In the genomic region with DNA sequence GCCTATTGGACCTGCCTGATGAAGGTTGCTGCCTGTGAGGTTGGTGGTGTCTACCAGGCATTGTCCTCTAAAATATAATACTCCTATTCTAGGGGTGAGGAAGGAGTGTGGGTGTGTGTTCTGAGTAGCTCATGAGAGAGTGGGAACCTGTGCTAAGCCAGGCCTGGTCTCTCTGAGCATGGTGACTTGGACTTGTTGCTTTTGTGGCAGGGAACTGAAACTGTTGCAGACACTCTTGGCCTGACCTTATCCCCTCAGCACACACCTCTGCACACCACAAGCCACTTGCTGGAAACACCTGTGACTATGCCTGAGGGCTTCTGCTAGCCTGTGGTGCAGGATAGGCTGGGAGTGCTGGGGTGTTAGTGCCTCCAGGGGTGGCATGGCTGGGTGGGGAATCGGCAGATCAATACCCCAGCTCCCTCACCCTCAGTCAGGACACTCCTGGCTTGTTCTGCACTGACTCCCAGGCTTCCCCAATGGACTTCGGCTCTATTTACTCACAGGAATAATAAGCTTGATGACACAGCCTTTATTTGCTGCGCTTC, we compare ENCODE assay signal across 10 cellular contexts. TPM values are rescaled to one million over a fixed set of nuclear protein-coding genes. Genes with fewer than 3 reads are reported as not detected.
DNase-seq lines count a peak whose midpoint lies in the region; ATAC-seq and TF ChIP-seq lines count a peak whose summit lies in the region.
"Had no signal": no experiment of that assay in that cellular context is flagged by ENCODE, and none has a peak within 500 bp of the region (broad histone marks: within the 10 kb centered on the region; RNA-seq: fewer than 3 reads in every experiment).

No MANE protein-coding gene starts in this region.

- TF ChIP-seq CTCF in GM23338 (conservative IDR thresholded peaks at IDR 0.05; ENCODE audit: low read depth in 2 of 2) (no peak), tibial nerve (IDR thresholded peaks at IDR 0.05) (no peak)

- no peaks in the 10 kb centered on the region for H3K27me3 ChIP-seq in GM23338 (ENCODE audit: insufficient read depth)
- H3K27me3 ChIP-seq in Karpas-422 (ENCODE audit: low read length), result no peaks in the 10 kb centered on the region
- no peaks in the 10 kb centered on the region for H3K27me3 ChIP-seq in tibial nerve
- peaks cover 7 to 9% of the 10 kb centered on the region in 2 experiments for H3K27me3 ChIP-seq in mesenchymal stem cell (ENCODE audit: control insufficient read depth in 1 of 2, insufficient read depth in 1 of 2, low read length in 2 of 2)

- H2AK5ac ChIP-seq in mesenchymal stem cell (ENCODE audit: low read length, severe bottlenecking), result no peak overlapping the region

- H2BK15ac ChIP-seq in mesenchymal stem cell (ENCODE audit: low read depth, poor library complexity, severe bottlenecking), result no peak overlapping the region

- DNase-seq in GM23338 (ENCODE audit: low spot score) (no peak), Karpas-422 (peak; percentile 93), memory B cell (ENCODE audit: low spot score in 2 of 2) (peak; percentile 60 to 78), head of caudate nucleus (no peak), tibial nerve (ENCODE audit: low spot score in 2 of 2) (no peak), mesenchymal stem cell (no peak)
- no peak for DNase-seq in stimulated activated CD4-positive, alpha-beta T cell treated with anti-CD3 and anti-CD28 coated beads, Interleukin-1b, Interleukin-23, amount 100 ng/mL, for 48 hours
- DNase-seq: IMR-90, left cardiac atrium had no signal

- no peaks in the 10 kb centered on the region for H4K20me1 ChIP-seq in GM23338 (replicated peaks; ENCODE audit: insufficient read depth)
- peaks cover 64% of the 10 kb centered on the region for H4K20me1 ChIP-seq in Karpas-422 (ENCODE audit: insufficient read depth, low read depth, low read length)

- TF ChIP-seq POLR2A in tibial nerve (IDR thresholded peaks at IDR 0.05), result no peak

- H4K91ac ChIP-seq in mesenchymal stem cell (ENCODE audit: low read length), result no peak overlapping the region

- H2BK5ac ChIP-seq in mesenchymal stem cell (ENCODE audit: low read depth, low read length, poor library complexity, severe bottlenecking), result no peak overlapping the region

- no peaks in the 10 kb centered on the region for H3F3A ChIP-seq in GM23338 (replicated peaks; ENCODE audit: low read depth)

- H3K4me1 Mint-ChIP-seq in GM23338, result peaks cover 7% of the 10 kb centered on the region; the same call in 1 of the 3 replicates
- peaks cover 91% of the 10 kb centered on the region for H3K4me1 Mint-ChIP-seq in memory B cell

- H3K18ac ChIP-seq in mesenchymal stem cell (ENCODE audit: low read depth in 1 of 2, low read length in 2 of 2), result no peak overlapping the region

- H3K79me1 ChIP-seq in mesenchymal stem cell (replicated peaks; ENCODE audit: low read length, poor library complexity, severe bottlenecking), result no peaks in the 10 kb centered on the region

- H2BK12ac ChIP-seq in mesenchymal stem cell (ENCODE audit: low read length in 2 of 2), result no peak overlapping the region

- H3K4me3 Mint-ChIP-seq in GM23338 (no peak overlapping the region), memory B cell (peak overlapping the region; percentile 76)

- H3K36me3 ChIP-seq in GM23338 (ENCODE audit: insufficient read depth) (no peaks in the 10 kb centered on the region; the same call in 1 of the 2 replicates), Karpas-422 (ENCODE audit: insufficient read depth, low read length) (peaks cover 47% of the 10 kb centered on the region), tibial nerve (no peaks in the 10 kb centered on the region), mesenchymal stem cell (ENCODE audit: control insufficient read depth in 1 of 2, insufficient read depth in 2 of 2, low read depth in 1 of 2, low read length in 2 of 2) (no peaks in the 10 kb centered on the region)

- H4K8ac ChIP-seq in mesenchymal stem cell (ENCODE audit: low read length), result no peak overlapping the region

- no peak for TF ChIP-seq EP300 in tibial nerve (IDR thresholded peaks at IDR 0.05)

- H3K27me3 Mint-ChIP-seq in GM23338 (ENCODE audit: insufficient read depth, low read depth, poor library complexity), result peaks cover 5% of the 10 kb centered on the region
- no peaks in the 10 kb centered on the region for H3K27me3 Mint-ChIP-seq in memory B cell

- H3K9me3 ChIP-seq in Karpas-422 (ENCODE audit: low read length) (no peaks in the 10 kb centered on the region), tibial nerve (no peaks in the 10 kb centered on the region), mesenchymal stem cell (ENCODE audit: control insufficient read depth, low read length) (no peaks in the 10 kb centered on the region)

- H3K9ac ChIP-seq in Karpas-422 (ENCODE audit: low read length), result peak overlapping the region; percentile 77
- H3K9ac ChIP-seq in mesenchymal stem cell (ENCODE audit: low read length), result no peak overlapping the region

- ATAC-seq in GM18858 (IDR thresholded peaks at IDR 0.05; ENCODE audit: unreplicated experiment) (peak; percentile 71), GM23338 (no peak), memory B cell (ENCODE audit: low read depth) (peak; percentile 82)

- H3K4me1 ChIP-seq in GM23338 (ENCODE audit: insufficient read depth), result no peaks in the 10 kb centered on the region
- H3K4me1 ChIP-seq in Karpas-422 (ENCODE audit: low read length), result peaks cover 95% of the 10 kb centered on the region
- H3K4me1 ChIP-seq in tibial nerve, result no peaks in the 10 kb centered on the region
- H3K4me1 ChIP-seq in mesenchymal stem cell (ENCODE audit: control insufficient read depth, insufficient read depth, low read depth, low read length), result no peaks in the 10 kb centered on the region

- H3K9me3 Mint-ChIP-seq in GM23338, result peaks cover 7% of the 10 kb centered on the region; the same call in 2 of the 3 replicates
- peaks cover 3% of the 10 kb centered on the region for H3K9me3 Mint-ChIP-seq in memory B cell

- 79 to 84% methylated on average over 3 of the region's 3 CpGs for WGBS in tibial nerve, 2 donors
- 88% methylated on average over 3 of the region's 3 CpGs for WGBS in mesenchymal stem cell

- H3K14ac ChIP-seq in mesenchymal stem cell (ENCODE audit: low read length in 2 of 2), result no peak overlapping the region

- H3K36me3 Mint-ChIP-seq in GM23338 (ENCODE audit: low read depth) (no peaks in the 10 kb centered on the region), memory B cell (peaks cover 45% of the 10 kb centered on the region)

- no peak overlapping the region for H3K27ac ChIP-seq in GM23338 (ENCODE audit: low read depth)
- peak overlapping the region; percentile 99 for H3K27ac ChIP-seq in Karpas-422 (ENCODE audit: low read length)
- peak overlapping the region in 1 of 4 donors; percentile 50 for H3K27ac ChIP-seq in tibial nerve
- H3K27ac ChIP-seq in mesenchymal stem cell (ENCODE audit: low read length, poor library complexity, severe bottlenecking), result no peak overlapping the region

- H3K79me2 ChIP-seq in GM23338 (replicated peaks; ENCODE audit: insufficient read depth) (no peaks in the 10 kb centered on the region), Karpas-422 (ENCODE audit: low read length) (peaks cover 90% of the 10 kb centered on the region)

- no peak overlapping the region for H3K23ac ChIP-seq in mesenchymal stem cell (ENCODE audit: low read length in 2 of 2)

- H3K9me2 ChIP-seq in GM23338 (ENCODE audit: insufficient read depth) (peaks cover 3% of the 10 kb centered on the region; the same call in 1 of the 2 replicates), Karpas-422 (replicated peaks; ENCODE audit: insufficient read depth, low read length) (no peaks in the 10 kb centered on the region)

- H2AFZ ChIP-seq in GM23338, result no peak overlapping the region
- no peak overlapping the region for H2AFZ ChIP-seq in Karpas-422 (ENCODE audit: low read length)
- H2AFZ ChIP-seq in mesenchymal stem cell (ENCODE audit: low read depth, low read length), result no peak overlapping the region

- H2BK120ac ChIP-seq in mesenchymal stem cell (ENCODE audit: low read depth, low read length), result no peak overlapping the region

- no peak overlapping the region for H3K4me2 ChIP-seq in GM23338
- H3K4me2 ChIP-seq in Karpas-422 (ENCODE audit: low read depth, low read length, poor library complexity, severe bottlenecking), result peak overlapping the region; percentile 76
- no peak overlapping the region for H3K4me2 ChIP-seq in mesenchymal stem cell (ENCODE audit: low read length, poor library complexity, severe bottlenecking)

- H3K27ac Mint-ChIP-seq in GM23338 (0 out of 2 replicates have a peak overlapping the region, but pooled peaks have one; percentile 53), memory B cell (peak overlapping the region; percentile 100)

- no peak overlapping the region for H3K4ac ChIP-seq in mesenchymal stem cell (ENCODE audit: low read depth in 1 of 2, low read length in 2 of 2)

- intact Hi-C loops in head of caudate nucleus (cut with DNase I), result no loop called here

- H3K4me3 ChIP-seq in GM23338 (no peak overlapping the region), Karpas-422 (ENCODE audit: low read length) (peak overlapping the region; percentile 58; the same call in 1 of the 2 replicates), tibial nerve (no peak overlapping the region), mesenchymal stem cell (ENCODE audit: insufficient read depth in 1 of 2, low read depth in 1 of 2, low read length in 2 of 2) (no peak overlapping the region)

TF ChIP-seq in GM23338, 12 proteins besides CTCF, POLR2A, EP300 and RAD21 (continues in another document):
- no peak for TF ChIP-seq ZNF114 (CRISPR knock-in tag; IDR thresholded peaks at IDR 0.05)
- TF ChIP-seq JUNB (IDR thresholded peaks at IDR 0.05; ENCODE audit: unreplicated experiment), result no peak

RNA-seq across cellular contexts. Expression of a gene that starts 29.9 kb away (rescaled TPM):
- 3.6 and 5.9 TPM in 2 replicates for total RNA-seq in GM23338 (2014; rRNA removed; shearing (Covaris generic))
- 1.4 and 2.4 TPM in 2 replicates for polyA plus RNA-seq in GM23338 (2016; fragmentation: Nextera tagmentation; extraction: Ambion mirVana)
- total RNA-seq in Karpas-422 (2014; rRNA removed; shearing (Covaris generic); ENCODE audit: low replicate concordance), result 574 and 580 TPM in 2 replicates
- total RNA-seq in tibial nerve, result 10 to 100 TPM; 13.0 to 28.5 (median 18.9) TPM
- polyA plus RNA-seq in mesenchymal stem cell (2013, experiment 1 of 2), result 0.21 TPM
- 0.41 TPM for polyA plus RNA-seq in mesenchymal stem cell (2013, experiment 2 of 2)

Comparison
In these comparisons a context has a peak if more than half of its experiments do, and no peak if none do; other contexts are left out.
1. DNase-seq: peak in Karpas-422 (single experiment) and memory B cell (2 of 2); none in GM23338 (single experiment), head of caudate nucleus (0 of 42), stimulated activated CD4-positive, alpha-beta T cell treated with anti-CD3 and anti-CD28 coated beads, Interleukin-1b, Interleukin-23, amount 100 ng/mL, for 48 hours (single experiment), tibial nerve (0 of 2) and mesenchymal stem cell (single experiment).
2. RNA of a gene that starts 29.9 kb away (total RNA-seq): 574 to 580 TPM in Karpas-422; 13.0 to 28.5 TPM in tibial nerve and 3.6 to 5.9 TPM in GM23338; every median in the first group is over 10 times any median in the second.